ENCODE assay signal across 8 cellular contexts in genomic region chr5:81751009-81751835, GRCh38. TPM values are rescaled to one million over a fixed set of nuclear protein-coding genes. Genes with fewer than 3 reads are reported as not detected.
A peak's percentile ranks its signal among the peaks of the same experiment; 100 is the strongest.
DNase-seq lines count a peak whose midpoint lies in the region; ATAC-seq and TF ChIP-seq lines count a peak whose summit lies in the region.

SSBP2 (minus strand) TSS chr5:81751097; CDS start chr5:81751042, 55 bp downstream.

- H3K36me3 ChIP-seq in GM23338 (ENCODE audit: insufficient read depth): no peaks in the 10 kb centered on the region
- no peaks in the 10 kb centered on the region for H3K36me3 ChIP-seq in fibroblast of lung (ENCODE audit: control insufficient read depth, insufficient read depth, low read length)

- H3K27ac ChIP-seq in GM23338 (ENCODE audit: low read depth) (no peak within 1 kb of the TSS), fibroblast of lung (ENCODE audit: insufficient read depth, low read length) (peak within 1 kb of the TSS; percentile 95)

- H3K4me2 ChIP-seq in GM23338: peak within 1 kb of the TSS; percentile 78
- peak within 1 kb of the TSS; percentile 84 for H3K4me2 ChIP-seq in fibroblast of lung (ENCODE audit: extremely low read depth, insufficient read depth, low read length)

- H3K9me3 Mint-ChIP-seq in GM23338: no peaks in the 10 kb centered on the region
- no peaks in the 10 kb centered on the region for H3K9me3 Mint-ChIP-seq in activated T-helper 17 cell treated with anti-CD3 and anti-CD28 coated beads, Interleukin-2, amount 50 U/mL, for 72 hours
- H3K9me3 Mint-ChIP-seq in naive thymus-derived CD8-positive, alpha-beta T cell: peaks cover 0 to 3% (median 0%) of the 10 kb centered on the region in 9 donors
- no peaks in the 10 kb centered on the region for H3K9me3 Mint-ChIP-seq in stimulated activated naive B cell treated with anti-CD40 and anti-IgM and Interleukin-4, amounts not matched to agents 10 μg/mL and 1 μg/mL and 100 μg/mL, for 72 hours

- peaks cover 8% of the 10 kb centered on the region for H3K27me3 Mint-ChIP-seq in GM23338 (ENCODE audit: insufficient read depth, low read depth, poor library complexity)
- no peaks in the 10 kb centered on the region for H3K27me3 Mint-ChIP-seq in activated T-helper 17 cell treated with anti-CD3 and anti-CD28 coated beads, Interleukin-2, amount 50 U/mL, for 72 hours
- no peaks in the 10 kb centered on the region for H3K27me3 Mint-ChIP-seq in naive thymus-derived CD8-positive, alpha-beta T cell
- no peaks in the 10 kb centered on the region for H3K27me3 Mint-ChIP-seq in stimulated activated naive B cell treated with anti-CD40 and anti-IgM and Interleukin-4, amounts not matched to agents 10 μg/mL and 1 μg/mL and 100 μg/mL, for 72 hours

- TF ChIP-seq CTCF in GM23338 (conservative IDR thresholded peaks at IDR 0.05; ENCODE audit: low read depth in 2 of 2) (no peak), fibroblast of lung (conservative IDR thresholded peaks at IDR 0.05 in 1 of 2, IDR thresholded peaks at IDR 0.05 in 1 of 2; ENCODE audit: low read depth in 1 of 2, low read length in 2 of 2) (no peak)

- no peak within 1 kb of the TSS for H2AFZ ChIP-seq in GM23338
- H2AFZ ChIP-seq in fibroblast of lung (ENCODE audit: low read length): peak within 1 kb of the TSS; percentile 63

- 0 out of 2 replicates have a peak, but pooled peaks cover 5% of the 10 kb centered on the region for H3F3A ChIP-seq in GM23338 (replicated peaks; ENCODE audit: low read depth)

- H3K4me1 Mint-ChIP-seq in GM23338: peaks cover 65% of the 10 kb centered on the region
- peaks cover 5% of the 10 kb centered on the region for H3K4me1 Mint-ChIP-seq in activated T-helper 17 cell treated with anti-CD3 and anti-CD28 coated beads, Interleukin-2, amount 50 U/mL, for 72 hours
- H3K4me1 Mint-ChIP-seq in naive thymus-derived CD8-positive, alpha-beta T cell: peaks cover 13 to 41% (median 38%) of the 10 kb centered on the region in 4 donors
- H3K4me1 Mint-ChIP-seq in stimulated activated naive B cell treated with anti-CD40 and anti-IgM and Interleukin-4, amounts not matched to agents 10 μg/mL and 1 μg/mL and 100 μg/mL, for 72 hours: peaks cover 18 to 32% of the 10 kb centered on the region in 2 donors

- H3K9me2 ChIP-seq in GM23338 (ENCODE audit: insufficient read depth): no peaks in the 10 kb centered on the region

- no peak within 1 kb of the TSS for H3K27ac Mint-ChIP-seq in GM23338
- H3K27ac Mint-ChIP-seq in activated T-helper 17 cell treated with anti-CD3 and anti-CD28 coated beads, Interleukin-2, amount 50 U/mL, for 72 hours: peak within 1 kb of the TSS; percentile 85
- H3K27ac Mint-ChIP-seq in naive thymus-derived CD8-positive, alpha-beta T cell: peak within 1 kb of the TSS; percentile 68 to 98 (median 96)
- peak within 1 kb of the TSS; percentile 99 for H3K27ac Mint-ChIP-seq in stimulated activated naive B cell treated with anti-CD40 and anti-IgM and Interleukin-4, amounts not matched to agents 10 μg/mL and 1 μg/mL and 100 μg/mL, for 72 hours

- peak within 1 kb of the TSS; percentile 86 for H3K9ac ChIP-seq in fibroblast of lung (ENCODE audit: insufficient read depth, low read length)

- ATAC-seq in GM23338: peak; percentile 74
- ATAC-seq in activated T-helper 17 cell treated with anti-CD3 and anti-CD28 coated beads, Interleukin-2, amount 50 U/mL, for 72 hours (replicated peaks): peak; percentile 94
- ATAC-seq in naive thymus-derived CD8-positive, alpha-beta T cell: peak; percentile 83 to 88
- ATAC-seq in stimulated activated naive B cell treated with anti-CD40 and anti-IgM and Interleukin-4, amounts not matched to agents 10 μg/mL and 1 μg/mL and 100 μg/mL, for 72 hours (replicated peaks): peak; percentile 83 to 86

- DNase-seq in EH (ENCODE audit: low read depth): peak; percentile 99
- DNase-seq in GM23338 (ENCODE audit: low spot score): peak; percentile 98
- peak; percentile 96 to 97 for DNase-seq in Kasumi-1 (lab: John Stamatoyannopoulos, UW)
- DNase-seq in RPMI8226: peak; percentile 100
- DNase-seq in fibroblast of lung (ENCODE audit: low read depth in 2 of 2): peak; percentile 99
- DNase-seq in naive thymus-derived CD8-positive, alpha-beta T cell: peak; percentile 98 to 100 (median 99)
- DNase-seq in stimulated activated naive B cell treated with anti-CD40 and anti-IgM and Interleukin-4, amounts not matched to agents 10 μg/mL and 1 μg/mL and 100 μg/mL, for 72 hours: peak; percentile 99

- no peaks in the 10 kb centered on the region for H4K20me1 ChIP-seq in GM23338 (replicated peaks; ENCODE audit: insufficient read depth)
- peaks cover 2% of the 10 kb centered on the region for H4K20me1 ChIP-seq in fibroblast of lung (ENCODE audit: control insufficient read depth, extremely low read depth, insufficient read depth, low read length)

- H3K4me1 ChIP-seq in GM23338 (ENCODE audit: insufficient read depth) (peaks cover 42% of the 10 kb centered on the region), fibroblast of lung (ENCODE audit: control insufficient read depth, extremely low read depth, insufficient read depth, low read length) (peaks cover 8% of the 10 kb centered on the region)

- H3K27me3 ChIP-seq in GM23338 (ENCODE audit: insufficient read depth) (peaks cover 34% of the 10 kb centered on the region), fibroblast of lung (ENCODE audit: control insufficient read depth, insufficient read depth, low read length) (no peaks in the 10 kb centered on the region)

- peak within 1 kb of the TSS; percentile 66 for H3K4me3 ChIP-seq in GM23338
- peak within 1 kb of the TSS; percentile 47 to 91 (median 68) for H3K4me3 ChIP-seq in fibroblast of lung (replicated peaks in 1 of 4; ENCODE audit: control extremely low read depth in 1 of 4, insufficient read depth in 1 of 4, low read depth in 3 of 4, low read length in 4 of 4)

- no peaks in the 10 kb centered on the region for H3K9me3 ChIP-seq in fibroblast of lung (ENCODE audit: control insufficient read depth, insufficient read depth, low read depth, low read length)

- H3K36me3 Mint-ChIP-seq in GM23338 (ENCODE audit: low read depth): no peaks in the 10 kb centered on the region
- H3K36me3 Mint-ChIP-seq in activated T-helper 17 cell treated with anti-CD3 and anti-CD28 coated beads, Interleukin-2, amount 50 U/mL, for 72 hours (ENCODE audit: low read depth): no peaks in the 10 kb centered on the region
- no peaks in the 10 kb centered on the region for H3K36me3 Mint-ChIP-seq in naive thymus-derived CD8-positive, alpha-beta T cell
- peaks cover 3 to 5% of the 10 kb centered on the region in 2 donors for H3K36me3 Mint-ChIP-seq in stimulated activated naive B cell treated with anti-CD40 and anti-IgM and Interleukin-4, amounts not matched to agents 10 μg/mL and 1 μg/mL and 100 μg/mL, for 72 hours

- peaks cover 24% of the 10 kb centered on the region for H3K79me2 ChIP-seq in GM23338 (replicated peaks; ENCODE audit: insufficient read depth)
- H3K79me2 ChIP-seq in fibroblast of lung (ENCODE audit: control insufficient read depth, insufficient read depth, low read length): peaks cover 28% of the 10 kb centered on the region

- POLR2A ChIA-PET in naive thymus-derived CD8-positive, alpha-beta T cell (lab: Charles Lee): interaction anchor here (0.5 to 4.3 kb wide), 19 partner anchors 8 to 1770 kb away, joined by 3 to 190 read pairs (median 5); partner anchors contain the start of genes ATG10, RPS23 and ZCCHC9

- H3K4me3 Mint-ChIP-seq in GM23338: peak within 1 kb of the TSS; percentile 88
- H3K4me3 Mint-ChIP-seq in activated T-helper 17 cell treated with anti-CD3 and anti-CD28 coated beads, Interleukin-2, amount 50 U/mL, for 72 hours: peak within 1 kb of the TSS; percentile 80
- H3K4me3 Mint-ChIP-seq in naive thymus-derived CD8-positive, alpha-beta T cell: peak within 1 kb of the TSS; percentile 93 to 99 (median 96)
- peak within 1 kb of the TSS; percentile 93 to 96 for H3K4me3 Mint-ChIP-seq in stimulated activated naive B cell treated with anti-CD40 and anti-IgM and Interleukin-4, amounts not matched to agents 10 μg/mL and 1 μg/mL and 100 μg/mL, for 72 hours

TF ChIP-seq in GM23338, 12 proteins besides CTCF, POLR2A, EP300 and RAD21:
- TF ChIP-seq POLR2AphosphoS5 (IDR thresholded peaks at IDR 0.05; ENCODE audit: low read depth) (peak; percentile 35), CREB1 (CRISPR knock-in tag; IDR thresholded peaks at IDR 0.05; ENCODE audit: low read depth) (peak; percentile 67)
- TF ChIP-seq, protein P1, sequence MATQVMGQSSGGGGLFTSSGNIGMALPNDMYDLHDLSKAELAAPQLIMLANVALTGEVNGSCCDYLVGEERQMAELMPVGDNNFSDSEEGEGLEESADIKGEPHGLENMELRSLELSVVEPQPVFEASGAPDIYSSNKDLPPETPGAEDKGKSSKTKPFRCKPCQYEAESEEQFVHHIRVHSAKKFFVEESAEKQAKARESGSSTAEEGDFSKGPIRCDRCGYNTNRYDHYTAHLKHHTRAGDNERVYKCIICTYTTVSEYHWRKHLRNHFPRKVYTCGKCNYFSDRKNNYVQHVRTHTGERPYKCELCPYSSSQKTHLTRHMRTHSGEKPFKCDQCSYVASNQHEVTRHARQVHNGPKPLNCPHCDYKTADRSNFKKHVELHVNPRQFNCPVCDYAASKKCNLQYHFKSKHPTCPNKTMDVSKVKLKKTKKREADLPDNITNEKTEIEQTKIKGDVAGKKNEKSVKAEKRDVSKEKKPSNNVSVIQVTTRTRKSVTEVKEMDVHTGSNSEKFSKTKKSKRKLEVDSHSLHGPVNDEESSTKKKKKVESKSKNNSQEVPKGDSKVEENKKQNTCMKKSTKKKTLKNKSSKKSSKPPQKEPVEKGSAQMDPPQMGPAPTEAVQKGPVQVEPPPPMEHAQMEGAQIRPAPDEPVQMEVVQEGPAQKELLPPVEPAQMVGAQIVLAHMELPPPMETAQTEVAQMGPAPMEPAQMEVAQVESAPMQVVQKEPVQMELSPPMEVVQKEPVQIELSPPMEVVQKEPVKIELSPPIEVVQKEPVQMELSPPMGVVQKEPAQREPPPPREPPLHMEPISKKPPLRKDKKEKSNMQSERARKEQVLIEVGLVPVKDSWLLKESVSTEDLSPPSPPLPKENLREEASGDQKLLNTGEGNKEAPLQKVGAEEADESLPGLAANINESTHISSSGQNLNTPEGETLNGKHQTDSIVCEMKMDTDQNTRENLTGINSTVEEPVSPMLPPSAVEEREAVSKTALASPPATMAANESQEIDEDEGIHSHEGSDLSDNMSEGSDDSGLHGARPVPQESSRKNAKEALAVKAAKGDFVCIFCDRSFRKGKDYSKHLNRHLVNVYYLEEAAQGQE (IDR thresholded peaks at IDR 0.05; ENCODE audit: unreplicated experiment): no peak

RNA-seq across cellular contexts. Expression of gene SSBP2, which starts in this region (rescaled TPM):
- 20.4 and 21.5 TPM in 2 replicates for total RNA-seq in GM23338 (2014; rRNA removed; shearing (Covaris generic))
- polyA plus RNA-seq in GM23338 (2016; fragmentation: Nextera tagmentation; extraction: Ambion mirVana) (19.6 and 24.7 TPM in 2 replicates), fibroblast of lung (47.5 and 63.1 TPM in 2 replicates)
- total RNA-seq in activated T-helper 17 cell treated with anti-CD3 and anti-CD28 coated beads, Interleukin-2, amount 50 U/mL, for 72 hours: 10 to 100 TPM; 12.5 to 18.3 TPM
- 30.8 and 44.4 TPM in 2 replicates for total RNA-seq in fibroblast of lung
- 33.1 and 46.6 TPM in 2 replicates for polyA plus RNA-seq in fibroblast of lung (2012)
- 40.9 and 75.2 TPM in 2 replicates for polyA minus RNA-seq in fibroblast of lung (ENCODE audit: low replicate concordance)
- total RNA-seq in naive thymus-derived CD8-positive, alpha-beta T cell: 10 to 100 TPM; 40.2 to 40.6 TPM
- 10 to 100 TPM; 36.4 to 43.8 (median 36.8) TPM for polyA plus RNA-seq in naive thymus-derived CD8-positive, alpha-beta T cell
